ENCODE assay signal across 12 cellular contexts in the genomic region with DNA sequence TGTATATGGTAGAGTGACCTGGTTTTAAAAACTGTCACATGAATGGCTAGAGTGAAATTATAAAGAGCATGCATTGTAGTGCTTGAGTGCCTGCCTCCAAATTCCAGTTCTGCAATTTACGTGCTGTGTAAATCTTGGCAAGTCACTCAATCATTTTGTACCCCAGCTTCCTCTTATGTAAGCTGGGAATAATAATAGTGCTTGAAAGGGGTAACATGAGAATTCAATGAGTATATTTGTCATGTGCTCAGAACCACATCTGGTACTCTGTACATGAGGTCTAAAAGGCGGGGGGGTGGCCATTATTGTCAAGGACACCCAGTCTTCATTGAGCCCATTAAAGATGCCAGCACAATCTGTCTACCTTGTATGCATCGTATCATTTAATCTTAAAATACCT.
"Had no signal": no experiment of that assay in that cellular context is flagged by ENCODE, and none has a peak within 500 bp of the region (broad histone marks: within the 10 kb centered on the region; RNA-seq: fewer than 3 reads in every experiment).

No MANE protein-coding gene starts in this region.

- DNase-seq: activated CD4-positive, alpha-beta T cell treated with anti-CD3 and anti-CD28 coated beads, Interleukin-2, amount 10 ng/mL, durations not matched to agents 7 days and 5 days; activated CD8-positive, alpha-beta memory T cell treated with anti-CD3 and anti-CD28 coated beads for 24 hours; anterior cingulate cortex; brain microvascular endothelial cell; islet precursor cell; mammary epithelial cell; naive B cell; sigmoid colon; spleen; testis; upper lobe of left lung had no signal

- ATAC-seq: left lobe of liver had no signal
